32 cellular contexts compared by ENCODE assay signal in genomic region chr4:12924728-12925320, GRCh38.
"Had no signal": no experiment of that assay in that cellular context is flagged by ENCODE, and none has a peak within 500 bp of the region (broad histone marks: within the 10 kb centered on the region; RNA-seq: fewer than 3 reads in every experiment).

No MANE protein-coding gene starts in this region.

- DNase-seq: activated B cell treated with CpG ODN at 0.5 μM for 24 hours; activated CD4-positive, alpha-beta T cell treated with anti-CD3 and anti-CD28 coated beads for 48 hours; activated CD4-positive, alpha-beta T cell treated with anti-CD3 and anti-CD28 coated beads, Interleukin-2, amount 50 U/mL, for 1 hour; activated CD4-positive, alpha-beta T cell treated with anti-CD3 and anti-CD28 coated beads, Interleukin-2, amount 50 U/mL, for 48 hours; activated CD8-positive, alpha-beta memory T cell treated with anti-CD3 and anti-CD28 coated beads for 24 hours; activated CD8-positive, alpha-beta T cell treated with anti-CD3 and anti-CD28 coated beads for 36 hours; activated effector memory CD4-positive, alpha-beta T cell treated with Interleukin-2 at 50 U/mL for 16 hours; activated gamma-delta T cell treated with Interleukin-2 at 50 U/mL for 16 hours; activated naive CD4-positive, alpha-beta T cell treated with Interleukin-2 at 50 U/mL for 16 hours; activated naive CD8-positive, alpha-beta T cell treated with anti-CD3 and anti-CD28 coated beads for 36 hours; activated naive CD8-positive, alpha-beta T cell treated with anti-CD3 and anti-CD28 coated beads, Interleukin-2, amount 50 U/mL, for 24 hours; activated T-cell treated with anti-CD3 and anti-CD28 coated beads, Interleukin-2, amount 50 U/mL, for 4 hours; adrenal gland; amygdala; aorta; body of pancreas; caudate nucleus; cortex of kidney; dermis blood vessel endothelial cell; effector CD4-positive, alpha-beta T cell; effector memory CD8-positive, alpha-beta T cell; erythroblast; foreskin keratinocyte; gastrocnemius medialis; glutamatergic neuron; T-cell; T-helper 9 cell; WERI-Rb-1 had no signal

- ATAC-seq: activated CD4-positive, CD25-positive, alpha-beta regulatory T cell treated with anti-CD3 and anti-CD28 coated beads, Interleukin-2, amount 50 U/mL, for 24 hours; activated CD8-positive, alpha-beta T cell treated with anti-CD3 and anti-CD28 coated beads for 36 hours; activated naive CD8-positive, alpha-beta T cell treated with anti-CD3 and anti-CD28 coated beads, Interleukin-2, amount 50 U/mL, for 24 hours; activated T-cell treated with anti-CD3 and anti-CD28 coated beads, Interleukin-2, amount 50 U/mL, for 4 hours; activated T-helper 17 cell treated with anti-CD3 and anti-CD28 coated beads, Interleukin-2, amount 50 U/mL, for 72 hours; body of pancreas; effector memory CD8-positive, alpha-beta T cell; foreskin keratinocyte; gastrocnemius medialis; T-cell had no signal

- H3K36me3 ChIP-seq: adrenal gland, esophagus muscularis mucosa, gastrocnemius medialis, WERI-Rb-1 had no signal

- H3K4me1 ChIP-seq: adrenal gland, body of pancreas, esophagus muscularis mucosa, foreskin keratinocyte, gastrocnemius medialis had no signal

- H3K27ac ChIP-seq: adrenal gland, body of pancreas, esophagus muscularis mucosa, foreskin keratinocyte, gastrocnemius medialis, WERI-Rb-1 had no signal

- FAIRE-seq: colon had no signal

- H3K9me3 ChIP-seq: adrenal gland, gastrocnemius medialis had no signal

- H3K4me3 ChIP-seq: adrenal gland, body of pancreas, esophagus muscularis mucosa, gastrocnemius medialis had no signal

- H3K27me3 ChIP-seq: adrenal gland, body of pancreas, esophagus muscularis mucosa, foreskin keratinocyte, gastrocnemius medialis had no signal
